Comparison of ENCODE assay signal across 23 cellular contexts in the genomic region with DNA sequence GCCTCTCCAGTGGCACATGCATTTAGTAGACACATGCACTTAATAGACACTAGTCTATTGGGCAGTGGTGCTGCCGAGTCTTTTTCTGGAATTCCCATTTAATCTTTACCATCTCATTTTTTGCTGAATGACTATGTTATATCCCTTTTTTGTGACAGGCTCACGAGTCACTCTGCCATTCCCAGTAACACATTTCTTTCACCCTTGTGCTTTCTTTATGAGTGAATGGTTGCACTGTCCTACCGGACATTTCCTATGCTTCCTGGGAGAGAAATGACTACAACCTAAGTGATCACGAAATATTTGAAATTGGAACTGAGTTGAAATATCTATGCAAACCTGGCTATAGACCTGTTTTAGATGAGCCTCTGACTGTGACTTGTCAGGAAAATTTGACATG.
DNase-seq lines count a peak whose midpoint lies in the region; ATAC-seq, FAIRE-seq and TF ChIP-seq lines count a peak whose summit lies in the region.
"Had no signal": no experiment of that assay in that cellular context is flagged by ENCODE, and none has a peak within 500 bp of the region (broad histone marks: within the 10 kb centered on the region; RNA-seq: fewer than 3 reads in every experiment).

No MANE protein-coding gene starts in this region.

- no peaks in the 10 kb centered on the region for H3K27me3 ChIP-seq in K562 (ENCODE audit: control insufficient read depth in 2 of 2, insufficient read depth in 2 of 2, low read length in 2 of 2)
- H3K27me3 ChIP-seq in transverse colon = no peaks in the 10 kb centered on the region
- H3K27me3 ChIP-seq: BLaER1 treated with 17β-estradiol and CSF1 and Interleukin-3, amounts not matched to agents 10 nM and 100 nM had no signal

- no TSS peak for BruUV-seq in K562 (replicated peaks; lab: Mats Ljungman, UMichigan)

- H3K4me1 ChIP-seq in K562 (replicated peaks in 1 of 2; ENCODE audit: control insufficient read depth in 2 of 2, insufficient read depth in 2 of 2, low read length in 2 of 2) (no peaks in the 10 kb centered on the region), transverse colon (peaks cover 0 to 22% (median 6%) of the 10 kb centered on the region in 4 donors)
- H3K4me1 ChIP-seq: A549 had no signal

- no peaks in the 10 kb centered on the region for H3K9me1 ChIP-seq in K562 (ENCODE audit: control insufficient read depth, insufficient read depth, low read length)

- 28% methylated on average over 4 of the region's 4 CpGs for WGBS in K562 (ENCODE audit: insufficient coverage, low coverage, missing lambda C conversion rate)
- 87 to 94% methylated on average over 3 to 4 of the region's 4 CpGs for WGBS in transverse colon (ENCODE audit: low coverage in 1 of 2), 2 donors

- no peak for TF ChIP-seq RAD21 in K562 (CRISPR knock-in tag; conservative IDR thresholded peaks at IDR 0.05 in 1 of 2, IDR thresholded peaks at IDR 0.05 in 1 of 2)

- H3K79me2 ChIP-seq in K562 (ENCODE audit: control insufficient read depth, insufficient read depth, low read length) = no peaks in the 10 kb centered on the region

- H3K27ac ChIP-seq in K562 (ENCODE audit: extremely low read depth, low read depth, low read length) (no peak overlapping the region), transverse colon (no peak overlapping the region)
- H3K27ac ChIP-seq: 22Rv1; A549; BLaER1 treated with 17β-estradiol and CSF1 and Interleukin-3, amounts not matched to agents 10 nM and 100 nM; C4-2B had no signal

- H2AFZ ChIP-seq in K562 (ENCODE audit: low read depth, low read length) = peak overlapping the region; percentile 9

- POLR2A ChIA-PET in K562 (lab: Yijun Ruan, JAX) = no interaction called here

- H3K9ac ChIP-seq in K562 (ENCODE audit: insufficient read depth in 1 of 2, low read depth in 2 of 2, low read length in 2 of 2) = no peak overlapping the region
- H3K9ac ChIP-seq: BLaER1 treated with 17β-estradiol and CSF1 and Interleukin-3, amounts not matched to agents 10 nM and 100 nM had no signal

- in situ Hi-C loops in K562 (cut with MboI) = no loop called here
- in situ Hi-C loops in transverse colon (cut with MboI; ENCODE audit: low pct_ligation_motif_present in 1 of 4, low pct_unique_long_range_greater_than_20kb in 1 of 4, low sequenced_read_pairs in 3 of 4) = loop anchor here in 1 of 4 donors (10.0 to 25.0 kb wide), 2 partner anchors 80 to 237 kb away; no protein-coding TSS in a partner anchor

- CTCF ChIA-PET in K562 (lab: Yijun Ruan, JAX; ENCODE audit: low intra/inter-chr PET ratio) = no interaction called here

- no peak for FAIRE-seq in K562 (lab: Jason Lieb, UNC)
- FAIRE-seq in urothelium cell line (lab: Jason Lieb, UNC) = no peak
- FAIRE-seq: A549, GM12878, GM12892, GM18507 had no signal

- TF ChIP-seq POLR2A in K562 (conservative IDR thresholded peaks at IDR 0.05) (no peak), transverse colon (IDR thresholded peaks at IDR 0.05) (no peak)

- H3K4me3 ChIP-seq in K562 (no peak overlapping the region), transverse colon (no peak overlapping the region)
- H3K4me3 ChIP-seq: A549; BLaER1 treated with 17β-estradiol and CSF1 and Interleukin-3, amounts not matched to agents 10 nM and 100 nM; GM12878 had no signal

- DNase-seq in COLO829 (ENCODE audit: low spot score) (peak; percentile 51), M059J (ENCODE audit: low read depth) (peak; percentile 12), K562 (ENCODE audit: extremely low read depth in 1 of 4, low spot score in 3 of 4) (no peak), transverse colon (no peak), urothelium cell line (ENCODE audit: low spot score) (no peak), DMS 273 treated with DMSO at 0.1 percent for 48 hours (lab: John Stamatoyannopoulos, UW) (no peak)
- DNase-seq: AML-193; CD4-positive, alpha-beta T cell; CD8-positive, alpha-beta T cell; COR-L47; DMS153; DMS53; DMS79; DND-41; EL; GDM1 had no signal

- TF ChIP-seq CTCF in K562 (IDR thresholded peaks at IDR 0.05 in 2 of 3, conservative IDR thresholded peaks at IDR 0.05 in 1 of 3; ENCODE audit: insufficient read depth in 2 of 3, low read depth in 1 of 3, low read length in 3 of 3) (no peak), transverse colon (IDR thresholded peaks at IDR 0.05) (no peak)

- intact Hi-C loops in K562 (cut with micrococcal nuclease) = no loop called here
- intact Hi-C loops in transverse colon (cut with DNase I; ENCODE audit: low total_unique reads) = no loop called here

- no peak overlapping the region for H3K4me2 ChIP-seq in K562 (ENCODE audit: insufficient read depth, low read length)
- H3K4me2 ChIP-seq: A549; BLaER1 treated with 17β-estradiol and CSF1 and Interleukin-3, amounts not matched to agents 10 nM and 100 nM had no signal

- TF ChIP-seq EP300 in K562 (IDR thresholded peaks at IDR 0.05; ENCODE audit: low read length) = no peak
- TF ChIP-seq EP300 in transverse colon (IDR thresholded peaks at IDR 0.05; ENCODE audit: low read depth) = no peak

- no peak; the same call in 2 of the 3 replicates for ATAC-seq in K562
- ATAC-seq: A549; CD8-positive, alpha-beta T cell; GM12878 had no signal

- no peaks in the 10 kb centered on the region for H3K36me3 ChIP-seq in K562 (ENCODE audit: control insufficient read depth, insufficient read depth, low read length)
- H3K36me3 ChIP-seq in transverse colon = no peaks in the 10 kb centered on the region
- H3K36me3 ChIP-seq: BLaER1 treated with 17β-estradiol and CSF1 and Interleukin-3, amounts not matched to agents 10 nM and 100 nM had no signal

- H3K9me3 ChIP-seq in K562 (replicated peaks; ENCODE audit: control insufficient read depth, insufficient read depth, low read depth, low read length) = no peaks in the 10 kb centered on the region
- H3K9me3 ChIP-seq in transverse colon = no peaks in the 10 kb centered on the region
- H3K9me3 ChIP-seq: A549; BLaER1 treated with 17β-estradiol and CSF1 and Interleukin-3, amounts not matched to agents 10 nM and 100 nM had no signal

- no peaks in the 10 kb centered on the region for H4K20me1 ChIP-seq in K562 (replicated peaks; ENCODE audit: control insufficient read depth, insufficient read depth, low read length)
- H4K20me1 ChIP-seq: BLaER1 treated with 17β-estradiol and CSF1 and Interleukin-3, amounts not matched to agents 10 nM and 100 nM had no signal

TF ChIP-seq in K562, 482 proteins besides CTCF, POLR2A, EP300 and RAD21:
- TF ChIP-seq ZNF717 (CRISPR knock-in tag; IDR thresholded peaks at IDR 0.05) (no peak), CREBBP (IDR thresholded peaks at IDR 0.05; ENCODE audit: low read depth, low read length) (no peak), ZBTB43 (CRISPR knock-in tag; IDR thresholded peaks at IDR 0.05) (no peak), ELF1 (tag; IDR thresholded peaks at IDR 0.05) (no peak), POLR2G (IDR thresholded peaks at IDR 0.05; ENCODE audit: low read depth, low read length) (no peak)

Comparison
In these comparisons a context has a peak if more than half of its experiments do, and no peak if none do; other contexts are left out.
1. DNase-seq: peak in COLO829 (single experiment) and M059J (single experiment); none in K562 (0 of 4), transverse colon (single experiment), urothelium cell line (single experiment) and DMS 273 treated with DMSO at 0.1 percent for 48 hours (single experiment).